ENCODE assay signal across 11 cellular contexts in genomic region chr1:164440222-164440621, GRCh38.
DNase-seq lines count a peak whose midpoint lies in the region; ATAC-seq, FAIRE-seq and TF ChIP-seq lines count a peak whose summit lies in the region.
"Had no signal": no experiment of that assay in that cellular context is flagged by ENCODE, and none has a peak within 500 bp of the region (broad histone marks: within the 10 kb centered on the region; RNA-seq: fewer than 3 reads in every experiment).

No MANE protein-coding gene starts in this region.

- no peak overlapping the region for H3K27ac Mint-ChIP-seq in MCF 10A (ENCODE audit: low read depth, unreplicated experiment)

- CTCF ChIA-PET in MCF 10A (lab: Yijun Ruan, JAX) (interaction anchor here (0.5 to 1.2 kb wide), 2 partner anchors 163 to 347 kb away, joined by 3 read pairs; no protein-coding TSS in a partner anchor), K562 (lab: Yijun Ruan, JAX; ENCODE audit: low intra/inter-chr PET ratio) (no interaction called here)

- H3K9me3 ChIP-seq in breast epithelium (no peaks in the 10 kb centered on the region), K562 (replicated peaks; ENCODE audit: control insufficient read depth, insufficient read depth, low read depth, low read length) (no peaks in the 10 kb centered on the region; the same call in 1 of the 2 replicates), uterus (no peaks in the 10 kb centered on the region)
- H3K9me3 ChIP-seq: prostate gland had no signal

- no peak for TF ChIP-seq RAD21 in K562 (CRISPR knock-in tag; conservative IDR thresholded peaks at IDR 0.05 in 1 of 2, IDR thresholded peaks at IDR 0.05 in 1 of 2)

- no peaks in the 10 kb centered on the region for H3K4me1 Mint-ChIP-seq in MCF 10A (ENCODE audit: insufficient read depth, unreplicated experiment)

- H4K20me1 ChIP-seq in K562 (replicated peaks; ENCODE audit: control insufficient read depth, insufficient read depth, low read length) = no peaks in the 10 kb centered on the region

- H3K79me2 ChIP-seq in K562 (ENCODE audit: control insufficient read depth, insufficient read depth, low read length) = no peaks in the 10 kb centered on the region

- TF ChIP-seq POLR2A in breast epithelium (IDR thresholded peaks at IDR 0.05) (no peak), K562 (conservative IDR thresholded peaks at IDR 0.05) (no peak), uterus (IDR thresholded peaks at IDR 0.05) (no peak)

- H3K36me3 ChIP-seq in breast epithelium = no peaks in the 10 kb centered on the region
- no peaks in the 10 kb centered on the region for H3K36me3 ChIP-seq in K562 (ENCODE audit: control insufficient read depth, insufficient read depth, low read length)
- no peaks in the 10 kb centered on the region for H3K36me3 ChIP-seq in uterus
- H3K36me3 ChIP-seq: prostate gland had no signal

- H2AFZ ChIP-seq in K562 (ENCODE audit: low read depth, low read length) = no peak overlapping the region

- no peak overlapping the region for H3K4me3 Mint-ChIP-seq in MCF 10A (ENCODE audit: unreplicated experiment)

- no peak for TF ChIP-seq EP300 in K562 (IDR thresholded peaks at IDR 0.05; ENCODE audit: low read length)

- H3K4me3 ChIP-seq in breast epithelium (no peak overlapping the region), K562 (no peak overlapping the region), uterus (no peak overlapping the region)
- H3K4me3 ChIP-seq: coronary artery, prostate gland had no signal

- H3K27ac ChIP-seq in breast epithelium = no peak overlapping the region
- H3K27ac ChIP-seq in K562 (ENCODE audit: extremely low read depth, low read depth, low read length) = no peak overlapping the region
- peak overlapping the region in 1 of 2 donors; percentile 1 for H3K27ac ChIP-seq in uterus
- H3K27ac ChIP-seq: coronary artery, prostate gland had no signal

- intact Hi-C loops in MCF 10A (cut with micrococcal nuclease) (no loop called here), breast epithelium (cut with DNase I; ENCODE audit: low total_unique reads) (no loop called here), K562 (cut with micrococcal nuclease) (no loop called here), uterus (cut with DNase I; ENCODE audit: low total_unique reads) (no loop called here)

- H3K27me3 Mint-ChIP-seq in MCF 10A (ENCODE audit: insufficient read depth, unreplicated experiment) = no peaks in the 10 kb centered on the region

- H3K36me3 Mint-ChIP-seq in MCF 10A (ENCODE audit: insufficient read depth, unreplicated experiment) = no peaks in the 10 kb centered on the region

- in situ Hi-C loops in K562 (cut with MboI) = no loop called here

- DNase-seq in MCF 10A (ENCODE audit: unreplicated experiment) = peak; percentile 42
- no peak for DNase-seq in breast epithelium (ENCODE audit: low spot score in 2 of 2)
- no peak for DNase-seq in K562 (ENCODE audit: extremely low read depth in 1 of 4, low spot score in 3 of 4)
- peak; percentile 8 for DNase-seq in kidney tubule cell (ENCODE audit: low spot score)
- DNase-seq in uterus = peak; percentile 30 to 31
- no peak for DNase-seq in GM20000 (ENCODE audit: low spot score)
- no peak for DNase-seq in NCI-H1694 treated with DMSO at 0.1 percent for 48 hours (lab: John Stamatoyannopoulos, UW)
- DNase-seq: DND-41 had no signal

- H3K9ac ChIP-seq in K562 (ENCODE audit: insufficient read depth in 1 of 2, low read depth in 2 of 2, low read length in 2 of 2) = no peak overlapping the region

- TF ChIP-seq CTCF in MCF 10A (IDR thresholded peaks at IDR 0.05; ENCODE audit: unreplicated experiment) = no peak
- no peak for TF ChIP-seq CTCF in breast epithelium (IDR thresholded peaks at IDR 0.05)
- TF ChIP-seq CTCF in K562 (IDR thresholded peaks at IDR 0.05 in 2 of 3, conservative IDR thresholded peaks at IDR 0.05 in 1 of 3; ENCODE audit: insufficient read depth in 2 of 3, low read depth in 1 of 3, low read length in 3 of 3) = no peak
- TF ChIP-seq CTCF in uterus (IDR thresholded peaks at IDR 0.05) = peak; percentile 19 to 54 (median 39)
- TF ChIP-seq CTCF in GM20000 (IDR thresholded peaks at IDR 0.05; ENCODE audit: extremely low read depth, missing control alignments) = no peak

- FAIRE-seq in K562 (lab: Jason Lieb, UNC) = no peak

- no peaks in the 10 kb centered on the region for H3K9me3 Mint-ChIP-seq in MCF 10A (ENCODE audit: unreplicated experiment)

- POLR2A ChIA-PET in MCF 10A (lab: Yijun Ruan, JAX) = interaction anchor here (0.6 kb wide), 2 partner anchors 17 to 253 kb away, joined by 3 to 4 read pairs; no protein-coding TSS in a partner anchor
- POLR2A ChIA-PET in K562 (lab: Yijun Ruan, JAX) = no interaction called here

- no peaks in the 10 kb centered on the region for H3K9me1 ChIP-seq in K562 (ENCODE audit: control insufficient read depth, insufficient read depth, low read length)

- no peak overlapping the region for H3K4me2 ChIP-seq in K562 (ENCODE audit: insufficient read depth, low read length)

- ATAC-seq in K562 = peak; percentile 42; the same call in 1 of the 3 replicates
- ATAC-seq in HG03342 (IDR thresholded peaks at IDR 0.05; ENCODE audit: unreplicated experiment) = no peak

- H3K4me1 ChIP-seq in breast epithelium = no peaks in the 10 kb centered on the region
- no peaks in the 10 kb centered on the region for H3K4me1 ChIP-seq in K562 (replicated peaks in 1 of 2; ENCODE audit: control insufficient read depth in 2 of 2, insufficient read depth in 2 of 2, low read length in 2 of 2)
- no peaks in the 10 kb centered on the region for H3K4me1 ChIP-seq in uterus
- H3K4me1 ChIP-seq: prostate gland had no signal

- BruUV-seq in MCF 10A (replicated peaks; lab: Mats Ljungman, UMichigan) (no TSS peak), K562 (replicated peaks; lab: Mats Ljungman, UMichigan) (no TSS peak)

- H3K27me3 ChIP-seq in breast epithelium (no peaks in the 10 kb centered on the region), K562 (ENCODE audit: control insufficient read depth in 2 of 2, insufficient read depth in 2 of 2, low read length in 2 of 2) (no peaks in the 10 kb centered on the region), uterus (no peaks in the 10 kb centered on the region)

TF ChIP-seq in K562, 482 proteins besides CTCF, POLR2A, EP300 and RAD21:
- peak; percentile 1 for TF ChIP-seq HNRNPK (IDR thresholded peaks at IDR 0.05; ENCODE audit: low read depth, low read length, poor library complexity, severe bottlenecking)
- no peak for TF ChIP-seq FOXA3 (CRISPR knock-in tag; conservative IDR thresholded peaks at IDR 0.05 in 1 of 2, IDR thresholded peaks at IDR 0.05 in 1 of 2)
- no peak for TF ChIP-seq PHTF2 (CRISPR knock-in tag; IDR thresholded peaks at IDR 0.05)

Comparison
In these comparisons a context has a peak if more than half of its experiments do, and no peak if none do; other contexts are left out.
1. DNase-seq: peak in MCF 10A (single experiment), kidney tubule cell (single experiment) and uterus (2 of 2); none in breast epithelium (0 of 2), K562 (0 of 4), GM20000 (single experiment) and NCI-H1694 treated with DMSO at 0.1 percent for 48 hours (single experiment).
2. CTCF ChIP-seq: peak in uterus (4 of 4); none in MCF 10A (single experiment), breast epithelium (0 of 3), K562 (0 of 3) and GM20000 (single experiment).